24 cellular contexts compared by ENCODE assay signal in genomic region chr11:16979708-16980622, GRCh38. TPM values are rescaled to one million over a fixed set of nuclear protein-coding genes. Genes with fewer than 3 reads are reported as not detected.
DNase-seq lines count a peak whose midpoint lies in the region; ATAC-seq and TF ChIP-seq lines count a peak whose summit lies in the region.
"Had no signal": no experiment of that assay in that cellular context is flagged by ENCODE, and none has a peak within 500 bp of the region (broad histone marks: within the 10 kb centered on the region; RNA-seq: fewer than 3 reads in every experiment).

No MANE protein-coding gene starts in this region.

- H3K4me3 ChIP-seq in MG63 = no peak overlapping the region
- H3K4me3 ChIP-seq: BLaER1, skin epidermis had no signal

- no peak for TF ChIP-seq CTCF in foreskin keratinocyte (conservative IDR thresholded peaks at IDR 0.05)

- ATAC-seq in foreskin keratinocyte = no peak
- ATAC-seq: activated CD8-positive, alpha-beta memory T cell treated with anti-CD3 and anti-CD28 coated beads, Interleukin-2, amount 10 ng/mL, durations not matched to agents 7 days and 5 days; activated T-helper 17 cell treated with anti-CD3 and anti-CD28 coated beads, Interleukin-2, amount 50 U/mL, for 72 hours; naive thymus-derived CD4-positive, alpha-beta T cell had no signal

- no peaks in the 10 kb centered on the region for H3K9me3 ChIP-seq in MG63
- H3K9me3 ChIP-seq: BLaER1 had no signal

- no peaks in the 10 kb centered on the region for H3K4me1 ChIP-seq in foreskin keratinocyte

- no peaks in the 10 kb centered on the region for H3K36me3 ChIP-seq in MG63
- H3K36me3 ChIP-seq: BLaER1 had no signal

- H3K27ac ChIP-seq in layer of hippocampus (ENCODE audit: low read depth, low read length) (peak overlapping the region; percentile 47), foreskin keratinocyte (no peak overlapping the region)
- H3K27ac ChIP-seq: BLaER1, epithelial cell of prostate, HL-60, skin epidermis had no signal

- DNase-seq in Daoy (ENCODE audit: low read depth) (peak; percentile 14), astrocyte of the hippocampus (ENCODE audit: low read depth, low spot score) (peak; percentile 48), renal cortical epithelial cell (ENCODE audit: low read depth) (peak; percentile 56), NCI-H1048 (lab: John Stamatoyannopoulos, UW) (no peak), NCI-H2171 treated with DMSO at 0.1 percent for 48 hours (lab: John Stamatoyannopoulos, UW) (no peak), MG63 (no peak), foreskin keratinocyte (no peak)
- DNase-seq: activated CD4-positive, alpha-beta T cell treated with anti-CD3 and anti-CD28 coated beads for 48 hours; activated CD8-positive, alpha-beta memory T cell treated with anti-CD3 and anti-CD28 coated beads, Interleukin-2, amount 10 ng/mL, durations not matched to agents 7 days and 5 days; foreskin fibroblast; hypothalamus; mammary epithelial cell; MM.1S; naive thymus-derived CD4-positive, alpha-beta T cell; NCI-H1694; NCI-H748 treated with DMSO at 0.1 percent for 48 hours; SHP77; stimulated activated CD4-positive, alpha-beta T cell treated with anti-CD3 and anti-CD28 coated beads, Interleukin-4, amount 100 ng/mL, for 4 hours had no signal

- H3K27me3 ChIP-seq in layer of hippocampus (ENCODE audit: control insufficient read depth, insufficient read depth, low read length) = no peaks in the 10 kb centered on the region
- H3K27me3 ChIP-seq in MG63 = no peaks in the 10 kb centered on the region
- H3K27me3 ChIP-seq in foreskin keratinocyte = peaks cover 7% of the 10 kb centered on the region
- H3K27me3 ChIP-seq: BLaER1 had no signal

RNA-seq across cellular contexts. Expression of gene PLEKHA7, which starts 34.2 kb away (rescaled TPM):
- 8.9 and 10.2 TPM in 2 replicates for total RNA-seq in Daoy (2014; rRNA removed; shearing (Covaris generic))
- total RNA-seq in renal cortical epithelial cell (6.4 and 22.2 TPM in 2 replicates), foreskin keratinocyte (0.18 and 0.20 TPM in 2 replicates)
- not detected in 2 replicates for total RNA-seq in MG63 (2014; rRNA removed; shearing (Covaris generic); ENCODE audit: low replicate concordance)
- polyA plus RNA-seq in foreskin keratinocyte = 0.08 and 0.26 TPM in 2 replicates

Comparison
In these comparisons a context has a peak if more than half of its experiments do, and no peak if none do; other contexts are left out.
1. DNase-seq: peak in Daoy (single experiment), astrocyte of the hippocampus (single experiment) and renal cortical epithelial cell (single experiment); none in NCI-H1048 (single experiment), NCI-H2171 treated with DMSO at 0.1 percent for 48 hours (single experiment), MG63 (single experiment) and foreskin keratinocyte (0 of 2).